8 cellular contexts compared by ENCODE assay signal in genomic region chr9:32384002-32384363, GRCh38. TPM values are rescaled to one million over a fixed set of nuclear protein-coding genes. Genes with fewer than 3 reads are reported as not detected.
DNase-seq lines count a peak whose midpoint lies in the region; ATAC-seq and TF ChIP-seq lines count a peak whose summit lies in the region.

No MANE protein-coding gene starts in this region.

- H3K4me1 ChIP-seq in lung (ENCODE audit: control insufficient read depth in 2 of 2, insufficient read depth in 2 of 2, low read length in 2 of 2), result peaks cover 5 to 6% of the 10 kb centered on the region in 2 donors
- peaks cover 31% of the 10 kb centered on the region for H3K4me1 ChIP-seq in vagina

- intact Hi-C loops in vagina (cut with DNase I), result no loop called here

- DNase-seq in activated naive CD4-positive, alpha-beta T cell treated with anti-CD3 and anti-CD28 coated beads, Interleukin-2, amount 10 ng/mL, durations not matched to agents 7 days and 5 days, result peak; percentile 25
- no peak for DNase-seq in activated naive CD4-positive, alpha-beta T cell treated with anti-CD3 and anti-CD28 coated beads, Interleukin-2, amount 50 U/mL, for 16 hours
- no peak for DNase-seq in astrocyte of the cerebellum (ENCODE audit: low read depth)
- no peak for DNase-seq in lung (ENCODE audit: low spot score)
- DNase-seq in vagina (ENCODE audit: extremely low spot score in 2 of 2), result no peak
- DNase-seq in glomerular visceral epithelial cell (ENCODE audit: extremely low spot score), result no peak
- no peak for DNase-seq in NCI-H1105 treated with DMSO at 0.1 percent for 48 hours (lab: John Stamatoyannopoulos, UW)
- DNase-seq in COR-L47 (lab: John Stamatoyannopoulos, UW), result no peak

- H3K27ac ChIP-seq in lung (ENCODE audit: low read depth in 1 of 2, low read length in 1 of 2) (peak overlapping the region; percentile 88 to 98), vagina (peak overlapping the region; percentile 81)

- ATAC-seq in lung (ENCODE audit: insufficient read depth, low FRiP score), result no peak

- peaks cover 41% of the 10 kb centered on the region for H3K27me3 Mint-ChIP-seq in activated naive CD4-positive, alpha-beta T cell treated with anti-CD3 and anti-CD28 coated beads, Interleukin-2, amount 10 ng/mL, durations not matched to agents 7 days and 5 days

- peaks cover 26% of the 10 kb centered on the region for H3K4me1 Mint-ChIP-seq in activated naive CD4-positive, alpha-beta T cell treated with anti-CD3 and anti-CD28 coated beads, Interleukin-2, amount 10 ng/mL, durations not matched to agents 7 days and 5 days

- 1% methylated on average over 13 of the region's 13 CpGs for WGBS in lung, 2 donors

- H3K36me3 Mint-ChIP-seq in activated naive CD4-positive, alpha-beta T cell treated with anti-CD3 and anti-CD28 coated beads, Interleukin-2, amount 10 ng/mL, durations not matched to agents 7 days and 5 days, result no peaks in the 10 kb centered on the region

- in situ Hi-C loops in astrocyte of the cerebellum (cut with HindIII; ENCODE audit: low sequenced_read_pairs), result loop anchor here (25.0 kb wide), 2 partner anchors 178 to 578 kb away; partner anchors contain the start of genes NDUFB6, SMIM27 and TOPORS

- H3K27me3 ChIP-seq in lung (ENCODE audit: control insufficient read depth, insufficient read depth) (no peaks in the 10 kb centered on the region), vagina (no peaks in the 10 kb centered on the region)

- H3K27ac Mint-ChIP-seq in activated naive CD4-positive, alpha-beta T cell treated with anti-CD3 and anti-CD28 coated beads, Interleukin-2, amount 10 ng/mL, durations not matched to agents 7 days and 5 days, result no peak overlapping the region

- TF ChIP-seq CTCF in astrocyte of the cerebellum (IDR thresholded peaks at IDR 0.05; ENCODE audit: low read depth, low read length, missing control alignments) (no peak), lung (IDR thresholded peaks at IDR 0.05; ENCODE audit: control extremely low read depth, extremely low read depth) (no peak), vagina (IDR thresholded peaks at IDR 0.05) (no peak)

- no peak for TF ChIP-seq POLR2A in vagina (IDR thresholded peaks at IDR 0.05)

- CTCF ChIA-PET in activated naive CD4-positive, alpha-beta T cell treated with anti-CD3 and anti-CD28 coated beads, Interleukin-2, amount 10 ng/mL, durations not matched to agents 7 days and 5 days (lab: Charles Lee), result interaction anchor here (1.4 to 5.0 kb wide), 6 partner anchors 7 to 205 kb away, joined by 3 to 49 read pairs (median 8); partner anchors contain the start of genes NDUFB6 and RIGI

- no peaks in the 10 kb centered on the region for H3K9me3 Mint-ChIP-seq in activated naive CD4-positive, alpha-beta T cell treated with anti-CD3 and anti-CD28 coated beads, Interleukin-2, amount 10 ng/mL, durations not matched to agents 7 days and 5 days

- H3K4me3 Mint-ChIP-seq in activated naive CD4-positive, alpha-beta T cell treated with anti-CD3 and anti-CD28 coated beads, Interleukin-2, amount 10 ng/mL, durations not matched to agents 7 days and 5 days, result peak overlapping the region; percentile 64

- peak overlapping the region; percentile 77 for H3K4me3 ChIP-seq in astrocyte of the cerebellum (ENCODE audit: low read depth, low read length)
- peak overlapping the region; percentile 95 for H3K4me3 ChIP-seq in lung
- peak overlapping the region; percentile 69 to 93 for H3K4me3 ChIP-seq in vagina

- no peaks in the 10 kb centered on the region for H3K36me3 ChIP-seq in lung (ENCODE audit: control insufficient read depth in 2 of 2, insufficient read depth in 2 of 2, low read length in 2 of 2)
- no peaks in the 10 kb centered on the region for H3K36me3 ChIP-seq in vagina

- H3K9me3 ChIP-seq in lung (ENCODE audit: control insufficient read depth in 2 of 2, insufficient read depth in 1 of 2, low read length in 1 of 2) (no peaks in the 10 kb centered on the region), vagina (no peaks in the 10 kb centered on the region)

RNA-seq across cellular contexts. Expression of gene ACO1, which starts 0.5 kb away (rescaled TPM):
- total RNA-seq in lung, result 10 to 100 TPM; 24.7 to 47.1 TPM
- 10 to 100 TPM; 12.5 to 19.0 TPM for polyA plus RNA-seq in lung
- total RNA-seq in vagina, result 23.6 TPM
